In the genomic region with DNA sequence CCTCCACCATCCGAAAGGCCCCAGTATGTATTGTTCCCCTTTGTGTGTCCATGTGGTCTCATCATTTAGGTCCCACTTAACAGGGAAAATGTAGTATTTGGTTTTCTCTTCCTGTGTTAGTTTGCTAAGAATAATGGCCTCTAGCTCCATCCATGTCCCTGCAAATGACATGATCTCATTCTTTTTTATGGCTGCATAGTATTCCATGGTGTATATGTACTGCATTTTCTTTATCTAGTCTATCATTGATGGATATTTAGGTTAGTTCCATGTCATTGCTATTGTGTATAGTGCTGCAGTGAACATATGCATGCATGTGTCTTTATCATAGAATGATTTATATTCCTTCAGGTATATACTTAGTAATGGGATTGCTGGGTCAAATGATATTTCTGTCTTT, we compare ENCODE assay signal across 7 cellular contexts. TPM values are rescaled to one million over a fixed set of nuclear protein-coding genes. Genes with fewer than 3 reads are reported as not detected.
"Had no signal": no experiment of that assay in that cellular context is flagged by ENCODE, and none has a peak within 500 bp of the region (broad histone marks: within the 10 kb centered on the region; RNA-seq: fewer than 3 reads in every experiment).

No MANE protein-coding gene starts in this region.

RNA-seq across cellular contexts. Expression of a gene that starts 57.2 kb away (rescaled TPM):
- total RNA-seq: GM23248, GM23338, H1, H4, H7, H9, HFFc6 had no signal
- polyA plus RNA-seq: GM23248, GM23338, H1 had no signal
